1 cellular context compared by ENCODE assay signal in the genomic region with DNA sequence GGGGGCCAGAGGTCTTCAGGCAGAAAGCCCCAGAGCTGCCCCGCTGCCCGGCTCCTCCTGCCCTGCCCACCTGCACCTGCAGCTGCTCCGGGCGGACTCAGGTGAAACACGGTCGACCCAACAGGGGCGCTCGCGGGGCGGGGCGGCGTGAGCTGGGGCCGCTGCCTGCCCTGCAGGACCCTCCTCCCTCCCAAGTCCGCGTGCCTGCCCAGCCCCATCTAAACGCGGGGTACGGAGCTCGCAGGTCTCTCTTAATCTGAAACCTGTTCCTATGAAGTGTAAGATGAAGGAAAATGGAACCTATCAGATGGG.
TF ChIP-seq lines count a peak whose summit lies in the region.

No MANE protein-coding gene starts in this region.

TF ChIP-seq in HepG2, 621 proteins besides CTCF, POLR2A, EP300 and RAD21 (continued from another document):
- TF ChIP-seq, protein P1, sequence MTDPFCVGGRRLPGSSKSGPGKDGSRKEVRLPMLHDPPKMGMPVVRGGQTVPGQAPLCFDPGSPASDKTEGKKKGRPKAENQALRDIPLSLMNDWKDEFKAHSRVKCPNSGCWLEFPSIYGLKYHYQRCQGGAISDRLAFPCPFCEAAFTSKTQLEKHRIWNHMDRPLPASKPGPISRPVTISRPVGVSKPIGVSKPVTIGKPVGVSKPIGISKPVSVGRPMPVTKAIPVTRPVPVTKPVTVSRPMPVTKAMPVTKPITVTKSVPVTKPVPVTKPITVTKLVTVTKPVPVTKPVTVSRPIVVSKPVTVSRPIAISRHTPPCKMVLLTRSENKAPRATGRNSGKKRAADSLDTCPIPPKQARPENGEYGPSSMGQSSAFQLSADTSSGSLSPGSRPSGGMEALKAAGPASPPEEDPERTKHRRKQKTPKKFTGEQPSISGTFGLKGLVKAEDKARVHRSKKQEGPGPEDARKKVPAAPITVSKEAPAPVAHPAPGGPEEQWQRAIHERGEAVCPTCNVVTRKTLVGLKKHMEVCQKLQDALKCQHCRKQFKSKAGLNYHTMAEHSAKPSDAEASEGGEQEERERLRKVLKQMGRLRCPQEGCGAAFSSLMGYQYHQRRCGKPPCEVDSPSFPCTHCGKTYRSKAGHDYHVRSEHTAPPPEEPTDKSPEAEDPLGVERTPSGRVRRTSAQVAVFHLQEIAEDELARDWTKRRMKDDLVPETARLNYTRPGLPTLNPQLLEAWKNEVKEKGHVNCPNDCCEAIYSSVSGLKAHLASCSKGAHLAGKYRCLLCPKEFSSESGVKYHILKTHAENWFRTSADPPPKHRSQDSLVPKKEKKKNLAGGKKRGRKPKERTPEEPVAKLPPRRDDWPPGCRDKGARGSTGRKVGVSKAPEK (CRISPR knock-in tag; IDR thresholded peaks at IDR 0.05; ENCODE audit: borderline replicate concordance): no peak
